In genomic region chr2:102423368-102423767, GRCh38 we compare ENCODE assay signal across 1 cellular context.
A peak's percentile ranks its signal among the peaks of the same experiment; 100 is the strongest.
TF ChIP-seq lines count a peak whose summit lies in the region.

No MANE protein-coding gene starts in this region.

TF ChIP-seq in K562, 482 proteins besides CTCF, POLR2A, EP300 and RAD21 (continued from another document and continues in another):
- peak; percentile 68 for TF ChIP-seq ZNF592 (IDR thresholded peaks at IDR 0.05)
- TF ChIP-seq HMG20A (CRISPR knock-in tag; conservative IDR thresholded peaks at IDR 0.05): 0 out of 2 replicates have a peak, but pooled peaks have one; percentile 58
- TF ChIP-seq BRD9 (IDR thresholded peaks at IDR 0.05; ENCODE audit: low read depth, partially characterized antibody): no peak
- peak; percentile 79; the same call in 1 of the 2 replicates for TF ChIP-seq BCL6 (CRISPR knock-in tag; IDR thresholded peaks at IDR 0.05)
- no peak for TF ChIP-seq ZNF780A (CRISPR knock-in tag; IDR thresholded peaks at IDR 0.05)
- TF ChIP-seq ZNF134 (CRISPR knock-in tag; conservative IDR thresholded peaks at IDR 0.05): 0 out of 2 replicates have a peak, but pooled peaks have one; percentile 48
- TF ChIP-seq ZNF584 (CRISPR knock-in tag; IDR thresholded peaks at IDR 0.05; ENCODE audit: low read depth): peak; percentile 66; the same call in 1 of the 2 replicates
- TF ChIP-seq MECOM (CRISPR knock-in tag; IDR thresholded peaks at IDR 0.05): peak; percentile 68; the same call in 1 of the 2 replicates
- no peak for TF ChIP-seq RBM14 (IDR thresholded peaks at IDR 0.05; ENCODE audit: borderline replicate concordance, insufficient read depth, low read depth, low read length)
- TF ChIP-seq, protein P1, sequence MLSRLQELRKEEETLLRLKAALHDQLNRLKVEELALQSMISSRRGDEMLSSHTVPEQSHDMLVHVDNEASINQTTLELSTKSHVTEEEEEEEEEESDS (CRISPR knock-in tag; IDR thresholded peaks at IDR 0.05): no peak
- TF ChIP-seq NCOR1 (IDR thresholded peaks at IDR 0.05): no peak
- TF ChIP-seq NR2C1 (IDR thresholded peaks at IDR 0.05): no peak
- TF ChIP-seq NR2C1 (tag; IDR thresholded peaks at IDR 0.05): peak; percentile 43; the same call in 1 of the 2 replicates
- TF ChIP-seq MAFG (tag; conservative IDR thresholded peaks at IDR 0.05): 0 out of 2 replicates have a peak, but pooled peaks have one; percentile 19
- 0 out of 2 replicates have a peak, but pooled peaks have one; percentile 5 for TF ChIP-seq ZKSCAN8 (CRISPR knock-in tag; IDR thresholded peaks at IDR 0.05)
- TF ChIP-seq ZNF311 (CRISPR knock-in tag; IDR thresholded peaks at IDR 0.05): peak; percentile 70; the same call in 1 of the 2 replicates
- TF ChIP-seq SMAD4 (CRISPR knock-in tag; conservative IDR thresholded peaks at IDR 0.05): peak; percentile 78
- no peak for TF ChIP-seq ESRRA (IDR thresholded peaks at IDR 0.05; ENCODE audit: borderline replicate concordance, low read depth)
- peak; percentile 57; the same call in 1 of the 2 replicates for TF ChIP-seq SMAD3 (CRISPR knock-in tag; conservative IDR thresholded peaks at IDR 0.05)
- TF ChIP-seq, protein P2, sequence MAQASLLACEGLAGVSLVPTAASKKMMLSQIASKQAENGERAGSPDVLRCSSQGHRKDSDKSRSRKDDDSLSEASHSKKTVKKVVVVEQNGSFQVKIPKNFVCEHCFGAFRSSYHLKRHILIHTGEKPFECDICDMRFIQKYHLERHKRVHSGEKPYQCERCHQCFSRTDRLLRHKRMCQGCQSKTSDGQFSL (CRISPR knock-in tag; IDR thresholded peaks at IDR 0.05): no peak
- TF ChIP-seq, protein P2 (tag; IDR thresholded peaks at IDR 0.05): peak in 1 of 2 experiments; percentile 46; a peak in 1 of 4 replicates
- TF ChIP-seq ZNF197 (CRISPR knock-in tag; IDR thresholded peaks at IDR 0.05; ENCODE audit: low read depth): peak; percentile 65; the same call in 1 of the 2 replicates
- TF ChIP-seq HDAC8 (tag; IDR thresholded peaks at IDR 0.05): 0 out of 2 replicates have a peak, but pooled peaks have one; percentile 21
- TF ChIP-seq NFYB (IDR thresholded peaks at IDR 0.05; ENCODE audit: extremely low read depth, insufficient read length): no peak
- no peak for TF ChIP-seq GTF3C2 (IDR thresholded peaks at IDR 0.05; ENCODE audit: borderline replicate concordance, extremely low read depth, insufficient read length)
- no peak for TF ChIP-seq ZNF146 (CRISPR knock-in tag; IDR thresholded peaks at IDR 0.05; ENCODE audit: unreplicated experiment)
- TF ChIP-seq TSHZ1 (CRISPR knock-in tag; IDR thresholded peaks at IDR 0.05): peak; percentile 84
- TF ChIP-seq ELF2 (CRISPR knock-in tag; IDR thresholded peaks at IDR 0.05): peak; percentile 51; the same call in 1 of the 2 replicates
- no peak for TF ChIP-seq POLR2AphosphoS2 (IDR thresholded peaks at IDR 0.05; ENCODE audit: low read length)
- peak; percentile 70 for TF ChIP-seq CXXC5 (CRISPR knock-in tag; IDR thresholded peaks at IDR 0.05)
- no peak for TF ChIP-seq MAX (CRISPR knock-in tag; IDR thresholded peaks at IDR 0.05)
- TF ChIP-seq DMBX1 (CRISPR knock-in tag; IDR thresholded peaks at IDR 0.05; ENCODE audit: borderline replicate concordance): peak; percentile 96
- TF ChIP-seq, protein P3, sequence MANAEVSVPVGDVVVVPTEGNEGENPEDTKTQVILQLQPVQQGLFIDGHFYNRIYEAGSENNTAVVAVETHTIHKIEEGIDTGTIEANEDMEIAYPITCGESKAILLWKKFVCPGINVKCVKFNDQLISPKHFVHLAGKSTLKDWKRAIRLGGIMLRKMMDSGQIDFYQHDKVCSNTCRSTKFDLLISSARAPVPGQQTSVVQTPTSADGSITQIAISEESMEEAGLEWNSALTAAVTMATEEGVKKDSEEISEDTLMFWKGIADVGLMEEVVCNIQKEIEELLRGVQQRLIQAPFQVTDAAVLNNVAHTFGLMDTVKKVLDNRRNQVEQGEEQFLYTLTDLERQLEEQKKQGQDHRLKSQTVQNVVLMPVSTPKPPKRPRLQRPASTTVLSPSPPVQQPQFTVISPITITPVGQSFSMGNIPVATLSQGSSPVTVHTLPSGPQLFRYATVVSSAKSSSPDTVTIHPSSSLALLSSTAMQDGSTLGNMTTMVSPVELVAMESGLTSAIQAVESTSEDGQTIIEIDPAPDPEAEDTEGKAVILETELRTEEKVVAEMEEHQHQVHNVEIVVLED (CRISPR knock-in tag; IDR thresholded peaks at IDR 0.05): peak; percentile 54
- 0 out of 2 replicates have a peak, but pooled peaks have one; percentile 25 for TF ChIP-seq REST (CRISPR knock-in tag; IDR thresholded peaks at IDR 0.05; ENCODE audit: low read depth)
- TF ChIP-seq ZNF239 (CRISPR knock-in tag; IDR thresholded peaks at IDR 0.05): peak; percentile 80
- TF ChIP-seq ZNF644 (tag; IDR thresholded peaks at IDR 0.05; ENCODE audit: low read depth): peak; percentile 80
- TF ChIP-seq HEY1 (CRISPR knock-in tag; IDR thresholded peaks at IDR 0.05; ENCODE audit: borderline replicate concordance): no peak
- TF ChIP-seq PTRF (tag; IDR thresholded peaks at IDR 0.05): peak; percentile 64; the same call in 1 of the 2 replicates
- no peak for TF ChIP-seq MYNN (IDR thresholded peaks at IDR 0.05)
- TF ChIP-seq MYNN (CRISPR knock-in tag; IDR thresholded peaks at IDR 0.05): no peak
- TF ChIP-seq PTTG1 (tag; IDR thresholded peaks at IDR 0.05; ENCODE audit: low read depth): peak; percentile 71
- TF ChIP-seq ZNF668 (CRISPR knock-in tag; IDR thresholded peaks at IDR 0.05): peak; percentile 69; the same call in 1 of the 2 replicates
- TF ChIP-seq MYC (IDR thresholded peaks at IDR 0.05; ENCODE audit: low read depth, low read length): no peak
- TF ChIP-seq MYC (CRISPR knock-in tag; IDR thresholded peaks at IDR 0.05; ENCODE audit: borderline replicate concordance, low read depth): peak; percentile 25; the same call in 1 of the 2 replicates
- TF ChIP-seq ZNF165 (CRISPR knock-in tag; IDR thresholded peaks at IDR 0.05; ENCODE audit: borderline replicate concordance): peak; percentile 95
- 0 out of 2 replicates have a peak, but pooled peaks have one; percentile 29 for TF ChIP-seq ELF4 (CRISPR knock-in tag; IDR thresholded peaks at IDR 0.05)
- TF ChIP-seq NR2F6 (CRISPR knock-in tag; IDR thresholded peaks at IDR 0.05): no peak
- peak; percentile 89 for TF ChIP-seq ZNF583 (CRISPR knock-in tag; IDR thresholded peaks at IDR 0.05)
- TF ChIP-seq CREB3 (tag; conservative IDR thresholded peaks at IDR 0.05; ENCODE audit: low read depth): peak; percentile 85
- TF ChIP-seq ZNF696 (CRISPR knock-in tag; conservative IDR thresholded peaks at IDR 0.05): no peak
